ENCODE assay signal across 8 cellular contexts in genomic region chr4:159455675-159456235, GRCh38.
A peak's percentile ranks its signal among the peaks of the same experiment; 100 is the strongest.
DNase-seq lines count a peak whose midpoint lies in the region; ATAC-seq lines count a peak whose summit lies in the region.

No MANE protein-coding gene starts in this region.

- in situ Hi-C loops in HAP-1 (cut with MboI; ENCODE audit: low sequenced_read_pairs), result no loop called here

- DNase-seq in NCI-H146 (lab: John Stamatoyannopoulos, UW), result peak; percentile 21
- DNase-seq in NCI-H146 treated with DMSO at 0.1 percent for 48 hours (lab: John Stamatoyannopoulos, UW; ENCODE audit: unreplicated experiment), result no peak
- DNase-seq in HAP-1 (ENCODE audit: low spot score in 2 of 2), result peak; percentile 53 to 63
- DNase-seq in NCI-H1694 treated with DMSO at 0.1 percent for 48 hours (lab: John Stamatoyannopoulos, UW), result peak; percentile 41
- peak; percentile 38 for DNase-seq in amniotic epithelial cell (ENCODE audit: low read depth)
- DNase-seq in left kidney (ENCODE audit: low read depth, low spot score), result peak; percentile 66

- H3K9me3 ChIP-seq in HAP-1, result no peaks in the 10 kb centered on the region

- peaks cover 2% of the 10 kb centered on the region; the same call in 1 of the 2 replicates for H3K27me3 ChIP-seq in HAP-1 (ENCODE audit: low read depth)

- no peak overlapping the region for H3K4me3 ChIP-seq in HAP-1

- ATAC-seq in HG03097 (IDR thresholded peaks at IDR 0.05; ENCODE audit: low FRiP score, unreplicated experiment) (no peak), GM21515 (IDR thresholded peaks at IDR 0.05; ENCODE audit: unreplicated experiment) (no peak)

- H3K4me1 ChIP-seq in HAP-1, result no peaks in the 10 kb centered on the region

- no peaks in the 10 kb centered on the region for H3K36me3 ChIP-seq in HAP-1 (replicated peaks)
